Comparison of ENCODE assay signal across 8 cellular contexts in genomic region chr5:177312649-177313181, GRCh38. TPM values are rescaled to one million over a fixed set of nuclear protein-coding genes. Genes with fewer than 3 reads are reported as not detected.
DNase-seq lines count a peak whose midpoint lies in the region; ATAC-seq and TF ChIP-seq lines count a peak whose summit lies in the region.

No MANE protein-coding gene starts in this region.

- WGBS in psoas muscle, 3 donors: 9 to 10% (median 9%) methylated on average over 19 of the region's 19 CpGs

- H3K27ac ChIP-seq in RWPE1 (peak overlapping the region; percentile 84), psoas muscle (peak overlapping the region; percentile 83)

- POLR2A ChIA-PET in RWPE1 (lab: Yijun Ruan, JAX; ENCODE audit: low non-redundant PET): no interaction called here

- peak; percentile 3 for DNase-seq in DMS153 treated with DMSO at 0.1 percent for 48 hours (lab: John Stamatoyannopoulos, UW; ENCODE audit: unreplicated experiment)
- no peak for DNase-seq in DMS153 (lab: John Stamatoyannopoulos, UW)
- no peak for DNase-seq in RWPE1 (ENCODE audit: low spot score)
- DNase-seq in epithelial cell of esophagus (ENCODE audit: low read depth): peak; percentile 37
- peak in 1 of 2 donors; percentile 59 for DNase-seq in psoas muscle
- DNase-seq in SKM-1 (lab: John Stamatoyannopoulos, UW; ENCODE audit: unreplicated experiment): no peak

- peak overlapping the region; percentile 4 for H3K4me3 ChIP-seq in epithelial cell of esophagus (ENCODE audit: low read length)
- peak overlapping the region; percentile 73 for H3K4me3 ChIP-seq in psoas muscle

- no peak; the same call in 1 of the 2 replicates for TF ChIP-seq CTCF in RWPE1 (conservative IDR thresholded peaks at IDR 0.05; ENCODE audit: low read depth)
- TF ChIP-seq CTCF in epithelial cell of esophagus (IDR thresholded peaks at IDR 0.05; ENCODE audit: insufficient read depth, low read depth, low read length, missing control alignments): peak; percentile 14
- TF ChIP-seq CTCF in psoas muscle (IDR thresholded peaks at IDR 0.05): no peak

- ATAC-seq in GM18909 (IDR thresholded peaks at IDR 0.05; ENCODE audit: poor library complexity, unreplicated experiment) (peak; percentile 20), HG03139 (IDR thresholded peaks at IDR 0.05; ENCODE audit: unreplicated experiment) (peak; percentile 1), psoas muscle (no peak)

- no peaks in the 10 kb centered on the region for H3K9me3 ChIP-seq in psoas muscle

- intact Hi-C loops in psoas muscle (cut with DNase I): loop anchor here (5.0 to 10.0 kb wide), 3 partner anchors 40 to 142 kb away; partner anchors contain the start of gene LMAN2 (in 1 of the 2)

- H3K4me1 ChIP-seq in psoas muscle: peaks cover 32% of the 10 kb centered on the region

- H3K27me3 ChIP-seq in psoas muscle (ENCODE audit: insufficient read depth in 3 of 3, low read length in 2 of 3): no peaks in the 10 kb centered on the region

- H3K36me3 ChIP-seq in psoas muscle (ENCODE audit: insufficient read depth in 1 of 2, low read depth in 1 of 2): peaks cover 0 to 5% of the 10 kb centered on the region in 2 donors

- CTCF ChIA-PET in RWPE1 (lab: Yijun Ruan, JAX): interaction anchor here (0.6 to 1.4 kb wide), 6 partner anchors 11 to 199 kb away, joined by 3 to 6 read pairs (median 4); no protein-coding TSS in a partner anchor

RNA-seq across cellular contexts. Expression of gene MXD3, which starts 1.0 kb away (rescaled TPM):
- total RNA-seq in psoas muscle: 1 to 10 TPM; 2.3 to 4.2 (median 2.8) TPM
- polyA plus RNA-seq in psoas muscle: 1 to 10 TPM in 2 of 3 donors, under 1 TPM in 1; 0.80 to 2.1 (median 1.3) TPM

RNA-seq across cellular contexts. Expression of gene PRELID1, which starts 9.1 kb away (rescaled TPM):
- 10 to 100 TPM; 19.9 to 66.8 (median 44.3) TPM for total RNA-seq in psoas muscle
- 100 to 1,000 TPM in 1 of 3 donors, 10 to 100 TPM in 2; 44.3 to 201 (median 56.8) TPM for polyA plus RNA-seq in psoas muscle

RNA-seq across cellular contexts. Expression of gene RAB24, which starts 9.2 kb away (rescaled TPM):
- 10 to 100 TPM; 14.9 to 21.1 (median 20.1) TPM for total RNA-seq in psoas muscle
- 10 to 100 TPM; 29.4 to 38.2 (median 37.4) TPM for polyA plus RNA-seq in psoas muscle

RNA-seq across cellular contexts. Expression of gene LMAN2, which starts 38.8 kb away (rescaled TPM):
- total RNA-seq in psoas muscle: 10 to 100 TPM; 28.7 to 55.8 (median 43.1) TPM
- polyA plus RNA-seq in psoas muscle: 100 to 1,000 TPM; 103 to 193 (median 162) TPM

RNA-seq across cellular contexts. Expression of gene RGS14, which starts 45.0 kb away (rescaled TPM):
- total RNA-seq in psoas muscle: 10 to 100 TPM in 3 of 4 donors, 1 to 10 TPM in 1; 5.5 to 23.2 (median 10.5) TPM
- polyA plus RNA-seq in psoas muscle: 10 to 100 TPM in 1 of 3 donors, 1 to 10 TPM in 2; 3.6 to 10.0 (median 6.7) TPM

Comparison
In these comparisons a context has a peak if more than half of its experiments do, and no peak if none do; other contexts are left out.
1. DNase-seq: peak in DMS153 treated with DMSO at 0.1 percent for 48 hours (single experiment) and epithelial cell of esophagus (single experiment); none in DMS153 (single experiment), RWPE1 (single experiment) and SKM-1 (single experiment).
2. ATAC-seq: peak in GM18909 (single experiment) and HG03139 (single experiment); none in psoas muscle (0 of 4).